In genomic region chr15:31870336-31871158, GRCh38 we compare ENCODE assay signal across 8 cellular contexts.
DNase-seq lines count a peak whose midpoint lies in the region; ATAC-seq lines count a peak whose summit lies in the region.

Gene OTUD7A (minus strand): TSS chr15:31870673.

- H3K27me3 Mint-ChIP-seq in memory B cell, result peaks cover 10% of the 10 kb centered on the region

- peak within 1 kb of the TSS; percentile 90 for H3K27ac Mint-ChIP-seq in memory B cell

- peak within 1 kb of the TSS; percentile 89 for H3K4me3 Mint-ChIP-seq in memory B cell

- ATAC-seq in GM19397 (IDR thresholded peaks at IDR 0.05; ENCODE audit: unreplicated experiment), result peak; percentile 93
- peak; percentile 74 for ATAC-seq in HG03558 (IDR thresholded peaks at IDR 0.05; ENCODE audit: extremely low read depth, unreplicated experiment)
- peak; percentile 85 for ATAC-seq in memory B cell (ENCODE audit: low read depth)

- no peaks in the 10 kb centered on the region for H3K36me3 Mint-ChIP-seq in memory B cell

- peaks cover 1% of the 10 kb centered on the region for H3K9me3 Mint-ChIP-seq in memory B cell

- H3K4me1 Mint-ChIP-seq in memory B cell, result peaks cover 5% of the 10 kb centered on the region

- DNase-seq in C1 segment of cervical spinal cord (lab: John Stamatoyannopoulos, UW) (peak in 13 of 14 donors; percentile 62 to 96 (median 86)), NCI-H82 (lab: John Stamatoyannopoulos, UW) (peak; percentile 95), memory B cell (ENCODE audit: low spot score in 2 of 2) (peak; percentile 84 to 88)
- DNase-seq in activated CD8-positive, alpha-beta memory T cell treated with anti-CD3 and anti-CD28 coated beads for 1 hour (ENCODE audit: extremely low read depth in 1 of 2, low read depth in 1 of 2), result peak; percentile 50 to 78
- peak; percentile 72 for DNase-seq in effector CD8-positive, alpha-beta T cell (lab: John Stamatoyannopoulos, UW)
- peak; percentile 72 to 78 (median 76) for DNase-seq in stimulated activated CD4-positive, alpha-beta T cell treated with anti-CD3 and anti-CD28 coated beads, TNF-alpha, amount 100 ng/mL, for 4 hours (ENCODE audit: low read depth in 3 of 3)

Comparison
In these comparisons a context has a peak if more than half of its experiments do, and no peak if none do; other contexts are left out.
1. Peak in every context shown above with its lines: DNase-seq and ATAC-seq.